ENCODE assay signal across 8 cellular contexts in genomic region chr12:1593232-1594044, GRCh38. TPM values are rescaled to one million over a fixed set of nuclear protein-coding genes. Genes with fewer than 3 reads are reported as not detected.
A peak's percentile ranks its signal among the peaks of the same experiment; 100 is the strongest.
DNase-seq lines count a peak whose midpoint lies in the region; ATAC-seq, FAIRE-seq and TF ChIP-seq lines count a peak whose summit lies in the region.

No MANE protein-coding gene starts in this region.

- peaks cover 0 to 1% of the 10 kb centered on the region in 2 donors for H3K9me3 Mint-ChIP-seq in activated naive CD4-positive, alpha-beta T cell treated with anti-CD3 and anti-CD28 coated beads, Interleukin-2, amount 50 U/mL, for 72 hours

- no peak for FAIRE-seq in RCC 7860 (lab: Jason Lieb, UNC)

- H3K4me1 ChIP-seq in A673 (ENCODE audit: insufficient read depth, low read length, poor library complexity, severe bottlenecking) (peaks cover 28% of the 10 kb centered on the region), heart left ventricle (peaks cover 0 to 63% (median 46%) of the 10 kb centered on the region in 12 donors), prostate gland (replicated peaks) (peaks cover 12% of the 10 kb centered on the region)

- H3K27ac ChIP-seq in A673 (ENCODE audit: low read depth, low read length, poor library complexity, severe bottlenecking) = peak overlapping the region; percentile 28
- H3K27ac ChIP-seq in heart left ventricle = peak overlapping the region; percentile 87 to 97 (median 93)
- H3K27ac ChIP-seq in prostate gland = peak overlapping the region; percentile 96 to 97

- H3K27me3 ChIP-seq in A673 (replicated peaks; ENCODE audit: insufficient read depth, low read depth, low read length, poor library complexity) = no peaks in the 10 kb centered on the region
- no peaks in the 10 kb centered on the region for H3K27me3 ChIP-seq in heart left ventricle
- H3K27me3 ChIP-seq in prostate gland (replicated peaks; ENCODE audit: insufficient read depth) = no peaks in the 10 kb centered on the region

- H3K9me3 ChIP-seq in A673 (ENCODE audit: low read depth, low read length, poor library complexity, severe bottlenecking) (no peaks in the 10 kb centered on the region), heart left ventricle (no peaks in the 10 kb centered on the region), prostate gland (no peaks in the 10 kb centered on the region)

- no peaks in the 10 kb centered on the region for H3K36me3 ChIP-seq in A673 (ENCODE audit: insufficient read depth, low read length, poor library complexity, severe bottlenecking)
- H3K36me3 ChIP-seq in heart left ventricle = no peaks in the 10 kb centered on the region
- no peaks in the 10 kb centered on the region for H3K36me3 ChIP-seq in prostate gland

- peaks cover 33 to 35% of the 10 kb centered on the region in 2 donors for H3K36me3 Mint-ChIP-seq in activated naive CD4-positive, alpha-beta T cell treated with anti-CD3 and anti-CD28 coated beads, Interleukin-2, amount 50 U/mL, for 72 hours

- peak overlapping the region; percentile 93 to 95 for H3K27ac Mint-ChIP-seq in activated naive CD4-positive, alpha-beta T cell treated with anti-CD3 and anti-CD28 coated beads, Interleukin-2, amount 50 U/mL, for 72 hours

- WGBS in heart left ventricle, 4 donors = 5 to 8% (median 6%) methylated on average over 34 to 55 of the region's 55 CpGs
- WGBS in prostate gland = 6% methylated on average over 33 of the region's 55 CpGs

- CTCF ChIA-PET in A673 (lab: Charles Lee) = interaction anchor here (0.8 to 1.7 kb wide), 4 partner anchors 10 to 501 kb away, joined by 3 to 7 read pairs (median 3); no protein-coding TSS in a partner anchor

- POLR2A ChIA-PET in A673 (lab: Charles Lee; ENCODE audit: low non-redundant PET) = no interaction called here

- TF ChIP-seq CTCF in A673 (conservative IDR thresholded peaks at IDR 0.05; ENCODE audit: low read depth, low read length) (no peak), heart left ventricle (IDR thresholded peaks at IDR 0.05) (no peak), prostate gland (IDR thresholded peaks at IDR 0.05) (no peak)

- H3K4me3 ChIP-seq in A673 (ENCODE audit: low read depth, low read length, poor library complexity, severe bottlenecking) = peak overlapping the region; percentile 80
- H3K4me3 ChIP-seq in heart left ventricle = peak overlapping the region; percentile 58 to 99 (median 86)
- peak overlapping the region; percentile 73 to 75 for H3K4me3 ChIP-seq in prostate gland

- ATAC-seq in GM18909 (IDR thresholded peaks at IDR 0.05; ENCODE audit: poor library complexity, unreplicated experiment) = peak; percentile 32
- ATAC-seq in HG03175 (IDR thresholded peaks at IDR 0.05; ENCODE audit: unreplicated experiment) = peak; percentile 25
- ATAC-seq in activated naive CD4-positive, alpha-beta T cell treated with anti-CD3 and anti-CD28 coated beads, Interleukin-2, amount 50 U/mL, for 72 hours = peak; percentile 2 to 25
- ATAC-seq in heart left ventricle = peak in 2 of 4 donors; percentile 9 to 12

- TF ChIP-seq POLR2A in heart left ventricle (IDR thresholded peaks at IDR 0.05) (peak in 1 of 2 donors; percentile 23), prostate gland (IDR thresholded peaks at IDR 0.05) (no peak)

- DNase-seq in A673 (ENCODE audit: low spot score) (peak; percentile 57), RPMI8226 (peak; percentile 84), heart left ventricle (peak in 4 of 5 donors; percentile 44 to 78 (median 48)), prostate gland (ENCODE audit: low spot score) (peak; percentile 48), RCC 7860 (ENCODE audit: low spot score) (no peak)
- DNase-seq in activated naive CD4-positive, alpha-beta T cell treated with anti-CD3 and anti-CD28 coated beads, Interleukin-2, amount 50 U/mL, for 72 hours (ENCODE audit: low spot score in 2 of 2) = peak; percentile 50 to 67

- intact Hi-C loops in A673 (cut with micrococcal nuclease; ENCODE audit: unreplicated experiment) = loop anchor here (5.0 to 10.0 kb wide), 2 partner anchors 311 to 839 kb away; partner anchors contain the start of gene WNK1
- intact Hi-C loops in heart left ventricle (cut with DNase I) = loop anchor here in 4 of 10 donors (2.0 to 10.0 kb wide), 6 partner anchors 391 to 1019 kb away; partner anchors contain the start of genes ERC1 (in 2 of the 4) and RAD52 (in 1 of the 4)
- intact Hi-C loops in prostate gland (cut with DNase I) = loop anchor here (10.0 kb wide), 2 partner anchors 949 to 1019 kb away; no protein-coding TSS in a partner anchor

- BruUV-seq in A673 (replicated peaks; lab: Mats Ljungman, UMichigan) = no TSS peak

RNA-seq across cellular contexts. Expression of gene FBXL14, which starts 0.9 kb away (rescaled TPM):
- total RNA-seq in A673 (2021) (19.3 and 21.2 TPM in 2 replicates), heart left ventricle (10 to 100 TPM in 1 of 9 donors, 1 to 10 TPM in 8; 4.7 to 10.1 (median 8.4) TPM), prostate gland (10 to 100 TPM; 21.3 to 28.7 TPM)
- total RNA-seq in activated naive CD4-positive, alpha-beta T cell treated with anti-CD3 and anti-CD28 coated beads, Interleukin-2, amount 50 U/mL, for 72 hours = 10 to 100 TPM; 21.7 to 25.3 TPM
- polyA plus RNA-seq in heart left ventricle = 1 to 10 TPM; 1.7 to 9.0 TPM

RNA-seq across cellular contexts. Expression of gene WNT5B, which starts 35.6 kb away (rescaled TPM):
- 0.34 and 0.59 TPM in 2 replicates for total RNA-seq in A673 (2021)
- under 1 TPM in 1 of 2 donors, not detected in 1; 0.18 TPM for total RNA-seq in activated naive CD4-positive, alpha-beta T cell treated with anti-CD3 and anti-CD28 coated beads, Interleukin-2, amount 50 U/mL, for 72 hours
- total RNA-seq in heart left ventricle = 1 to 10 TPM in 5 of 9 donors, under 1 TPM in 4; 0.52 to 3.9 (median 1.3) TPM
- polyA plus RNA-seq in heart left ventricle = 1 to 10 TPM; 1.3 to 1.7 TPM
- total RNA-seq in prostate gland = 10 to 100 TPM; 34.6 to 65.4 TPM

Comparison
In these comparisons a context has a peak if more than half of its experiments do, and no peak if none do; other contexts are left out.
1. H3K27ac ChIP-seq: peak in every context shown above with its lines; median percentile 96 in prostate gland; 93 in heart left ventricle; 28 in A673.
2. RNA of gene WNT5B, which starts 35.6 kb away (total RNA-seq): 34.6 to 65.4 TPM in prostate gland; 0.52 to 3.9 TPM in heart left ventricle, 0.34 to 0.59 TPM in A673 and 0.18 TPM in activated naive CD4-positive, alpha-beta T cell treated with anti-CD3 and anti-CD28 coated beads, Interleukin-2, amount 50 U/mL, for 72 hours; every median in the first group is over 4 times any median in the second.
3. Peak in every context shown above with its lines, with median percentiles within 50 percentile points of each other: H3K4me3 ChIP-seq.